In the genomic region with DNA sequence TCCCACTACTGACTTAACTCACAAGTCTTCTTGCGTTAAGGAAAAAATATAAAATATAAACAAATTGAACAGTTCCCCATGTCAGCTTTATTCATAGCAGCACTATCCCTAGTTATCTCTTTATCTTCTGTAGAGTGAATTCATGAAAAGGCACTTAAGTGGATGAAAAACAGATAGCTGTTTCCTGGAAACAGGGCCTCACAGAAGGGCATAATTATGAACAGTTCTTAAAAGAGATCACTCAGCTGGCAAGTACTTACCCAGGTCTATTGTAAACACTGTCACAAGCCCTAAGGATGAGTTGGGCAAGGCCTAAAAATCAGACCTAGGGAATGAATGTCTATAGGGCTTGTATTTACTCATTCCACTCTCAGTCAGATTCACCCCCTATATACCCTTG, we compare ENCODE assay signal across 2 cellular contexts.
TF ChIP-seq lines count a peak whose summit lies in the region.

No MANE protein-coding gene starts in this region.

TF ChIP-seq in HEK293, 187 proteins besides CTCF, POLR2A, EP300 and RAD21:
- TF ChIP-seq SP7 (tag by site-specific recombination; IDR thresholded peaks at IDR 0.05), result peak; percentile 87
- TF ChIP-seq TCF7L2 (IDR thresholded peaks at IDR 0.05; ENCODE audit: borderline replicate concordance, low read depth, low read length), result 0 out of 2 replicates have a peak, but pooled peaks have one; percentile 31
- TF ChIP-seq, protein P1, sequence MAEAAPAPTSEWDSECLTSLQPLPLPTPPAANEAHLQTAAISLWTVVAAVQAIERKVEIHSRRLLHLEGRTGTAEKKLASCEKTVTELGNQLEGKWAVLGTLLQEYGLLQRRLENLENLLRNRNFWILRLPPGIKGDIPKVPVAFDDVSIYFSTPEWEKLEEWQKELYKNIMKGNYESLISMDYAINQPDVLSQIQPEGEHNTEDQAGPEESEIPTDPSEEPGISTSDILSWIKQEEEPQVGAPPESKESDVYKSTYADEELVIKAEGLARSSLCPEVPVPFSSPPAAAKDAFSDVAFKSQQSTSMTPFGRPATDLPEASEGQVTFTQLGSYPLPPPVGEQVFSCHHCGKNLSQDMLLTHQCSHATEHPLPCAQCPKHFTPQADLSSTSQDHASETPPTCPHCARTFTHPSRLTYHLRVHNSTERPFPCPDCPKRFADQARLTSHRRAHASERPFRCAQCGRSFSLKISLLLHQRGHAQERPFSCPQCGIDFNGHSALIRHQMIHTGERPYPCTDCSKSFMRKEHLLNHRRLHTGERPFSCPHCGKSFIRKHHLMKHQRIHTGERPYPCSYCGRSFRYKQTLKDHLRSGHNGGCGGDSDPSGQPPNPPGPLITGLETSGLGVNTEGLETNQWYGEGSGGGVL (tag by site-specific recombination; IDR thresholded peaks at IDR 0.05), result no peak
- TF ChIP-seq, protein P2, sequence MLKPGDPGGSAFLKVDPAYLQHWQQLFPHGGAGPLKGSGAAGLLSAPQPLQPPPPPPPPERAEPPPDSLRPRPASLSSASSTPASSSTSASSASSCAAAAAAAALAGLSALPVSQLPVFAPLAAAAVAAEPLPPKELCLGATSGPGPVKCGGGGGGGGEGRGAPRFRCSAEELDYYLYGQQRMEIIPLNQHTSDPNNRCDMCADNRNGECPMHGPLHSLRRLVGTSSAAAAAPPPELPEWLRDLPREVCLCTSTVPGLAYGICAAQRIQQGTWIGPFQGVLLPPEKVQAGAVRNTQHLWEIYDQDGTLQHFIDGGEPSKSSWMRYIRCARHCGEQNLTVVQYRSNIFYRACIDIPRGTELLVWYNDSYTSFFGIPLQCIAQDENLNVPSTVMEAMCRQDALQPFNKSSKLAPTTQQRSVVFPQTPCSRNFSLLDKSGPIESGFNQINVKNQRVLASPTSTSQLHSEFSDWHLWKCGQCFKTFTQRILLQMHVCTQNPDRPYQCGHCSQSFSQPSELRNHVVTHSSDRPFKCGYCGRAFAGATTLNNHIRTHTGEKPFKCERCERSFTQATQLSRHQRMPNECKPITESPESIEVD (tag by site-specific recombination; IDR thresholded peaks at IDR 0.05), result peak; percentile 64
- no peak for TF ChIP-seq ZNF223 (tag by site-specific recombination; IDR thresholded peaks at IDR 0.05)
- TF ChIP-seq ZNF114 (tag by site-specific recombination; IDR thresholded peaks at IDR 0.05), result no peak
- TF ChIP-seq FEZF1 (tag by site-specific recombination; IDR thresholded peaks at IDR 0.05), result peak; percentile 45
- no peak for TF ChIP-seq ZIC2 (tag by site-specific recombination; IDR thresholded peaks at IDR 0.05)
- 0 out of 2 replicates have a peak, but pooled peaks have one; percentile 15 for TF ChIP-seq IKZF3 (tag by site-specific recombination; IDR thresholded peaks at IDR 0.05)

TF ChIP-seq in GM12878, 131 proteins besides CTCF, POLR2A, EP300 and RAD21:
- TF ChIP-seq CBFB (IDR thresholded peaks at IDR 0.05; ENCODE audit: low read depth) (no peak), TBL1XR1 (IDR thresholded peaks at IDR 0.05; ENCODE audit: low read depth, low read length) (no peak), SIX5 (IDR thresholded peaks at IDR 0.05; ENCODE audit: low read depth, low read length, severe bottlenecking) (no peak), STAT1 (conservative IDR thresholded peaks at IDR 0.05) (no peak), NR2F1 (conservative IDR thresholded peaks at IDR 0.05) (no peak), EZH2 (IDR thresholded peaks at IDR 0.05; ENCODE audit: borderline replicate concordance, control insufficient read depth, low read depth, low read length) (no peak), GATAD2B (conservative IDR thresholded peaks at IDR 0.05; ENCODE audit: low read depth) (no peak), SPI1 (IDR thresholded peaks at IDR 0.05; ENCODE audit: borderline replicate concordance, insufficient read depth, low read depth, low read length) (no peak), RCOR1 (conservative IDR thresholded peaks at IDR 0.05; ENCODE audit: low read depth, low read length) (no peak), PML (IDR thresholded peaks at IDR 0.05; ENCODE audit: low read length) (no peak), TCF12 (IDR thresholded peaks at IDR 0.05; ENCODE audit: low read depth, low read length) (no peak), CHD4 (IDR thresholded peaks at IDR 0.05) (no peak), KDM1A (IDR thresholded peaks at IDR 0.05; ENCODE audit: borderline replicate concordance) (no peak)
- TF ChIP-seq, protein P3, sequence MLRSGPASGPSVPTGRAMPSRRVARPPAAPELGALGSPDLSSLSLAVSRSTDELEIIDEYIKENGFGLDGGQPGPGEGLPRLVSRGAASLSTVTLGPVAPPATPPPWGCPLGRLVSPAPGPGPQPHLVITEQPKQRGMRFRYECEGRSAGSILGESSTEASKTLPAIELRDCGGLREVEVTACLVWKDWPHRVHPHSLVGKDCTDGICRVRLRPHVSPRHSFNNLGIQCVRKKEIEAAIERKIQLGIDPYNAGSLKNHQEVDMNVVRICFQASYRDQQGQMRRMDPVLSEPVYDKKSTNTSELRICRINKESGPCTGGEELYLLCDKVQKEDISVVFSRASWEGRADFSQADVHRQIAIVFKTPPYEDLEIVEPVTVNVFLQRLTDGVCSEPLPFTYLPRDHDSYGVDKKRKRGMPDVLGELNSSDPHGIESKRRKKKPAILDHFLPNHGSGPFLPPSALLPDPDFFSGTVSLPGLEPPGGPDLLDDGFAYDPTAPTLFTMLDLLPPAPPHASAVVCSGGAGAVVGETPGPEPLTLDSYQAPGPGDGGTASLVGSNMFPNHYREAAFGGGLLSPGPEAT (IDR thresholded peaks at IDR 0.05; ENCODE audit: low read depth), result no peak
- TF ChIP-seq, protein P4, sequence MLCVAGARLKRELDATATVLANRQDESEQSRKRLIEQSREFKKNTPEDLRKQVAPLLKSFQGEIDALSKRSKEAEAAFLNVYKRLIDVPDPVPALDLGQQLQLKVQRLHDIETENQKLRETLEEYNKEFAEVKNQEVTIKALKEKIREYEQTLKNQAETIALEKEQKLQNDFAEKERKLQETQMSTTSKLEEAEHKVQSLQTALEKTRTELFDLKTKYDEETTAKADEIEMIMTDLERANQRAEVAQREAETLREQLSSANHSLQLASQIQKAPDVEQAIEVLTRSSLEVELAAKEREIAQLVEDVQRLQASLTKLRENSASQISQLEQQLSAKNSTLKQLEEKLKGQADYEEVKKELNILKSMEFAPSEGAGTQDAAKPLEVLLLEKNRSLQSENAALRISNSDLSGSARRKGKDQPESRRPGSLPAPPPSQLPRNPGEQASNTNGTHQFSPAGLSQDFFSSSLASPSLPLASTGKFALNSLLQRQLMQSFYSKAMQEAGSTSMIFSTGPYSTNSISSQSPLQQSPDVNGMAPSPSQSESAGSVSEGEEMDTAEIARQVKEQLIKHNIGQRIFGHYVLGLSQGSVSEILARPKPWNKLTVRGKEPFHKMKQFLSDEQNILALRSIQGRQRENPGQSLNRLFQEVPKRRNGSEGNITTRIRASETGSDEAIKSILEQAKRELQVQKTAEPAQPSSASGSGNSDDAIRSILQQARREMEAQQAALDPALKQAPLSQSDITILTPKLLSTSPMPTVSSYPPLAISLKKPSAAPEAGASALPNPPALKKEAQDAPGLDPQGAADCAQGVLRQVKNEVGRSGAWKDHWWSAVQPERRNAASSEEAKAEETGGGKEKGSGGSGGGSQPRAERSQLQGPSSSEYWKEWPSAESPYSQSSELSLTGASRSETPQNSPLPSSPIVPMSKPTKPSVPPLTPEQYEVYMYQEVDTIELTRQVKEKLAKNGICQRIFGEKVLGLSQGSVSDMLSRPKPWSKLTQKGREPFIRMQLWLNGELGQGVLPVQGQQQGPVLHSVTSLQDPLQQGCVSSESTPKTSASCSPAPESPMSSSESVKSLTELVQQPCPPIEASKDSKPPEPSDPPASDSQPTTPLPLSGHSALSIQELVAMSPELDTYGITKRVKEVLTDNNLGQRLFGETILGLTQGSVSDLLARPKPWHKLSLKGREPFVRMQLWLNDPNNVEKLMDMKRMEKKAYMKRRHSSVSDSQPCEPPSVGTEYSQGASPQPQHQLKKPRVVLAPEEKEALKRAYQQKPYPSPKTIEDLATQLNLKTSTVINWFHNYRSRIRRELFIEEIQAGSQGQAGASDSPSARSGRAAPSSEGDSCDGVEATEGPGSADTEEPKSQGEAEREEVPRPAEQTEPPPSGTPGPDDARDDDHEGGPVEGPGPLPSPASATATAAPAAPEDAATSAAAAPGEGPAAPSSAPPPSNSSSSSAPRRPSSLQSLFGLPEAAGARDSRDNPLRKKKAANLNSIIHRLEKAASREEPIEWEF (IDR thresholded peaks at IDR 0.05; ENCODE audit: insufficient replicate concordance, low read depth, low read length), result no peak
- TF ChIP-seq, protein P5, sequence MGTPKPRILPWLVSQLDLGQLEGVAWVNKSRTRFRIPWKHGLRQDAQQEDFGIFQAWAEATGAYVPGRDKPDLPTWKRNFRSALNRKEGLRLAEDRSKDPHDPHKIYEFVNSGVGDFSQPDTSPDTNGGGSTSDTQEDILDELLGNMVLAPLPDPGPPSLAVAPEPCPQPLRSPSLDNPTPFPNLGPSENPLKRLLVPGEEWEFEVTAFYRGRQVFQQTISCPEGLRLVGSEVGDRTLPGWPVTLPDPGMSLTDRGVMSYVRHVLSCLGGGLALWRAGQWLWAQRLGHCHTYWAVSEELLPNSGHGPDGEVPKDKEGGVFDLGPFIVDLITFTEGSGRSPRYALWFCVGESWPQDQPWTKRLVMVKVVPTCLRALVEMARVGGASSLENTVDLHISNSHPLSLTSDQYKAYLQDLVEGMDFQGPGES (IDR thresholded peaks at IDR 0.05), result no peak
- TF ChIP-seq, protein P6, sequence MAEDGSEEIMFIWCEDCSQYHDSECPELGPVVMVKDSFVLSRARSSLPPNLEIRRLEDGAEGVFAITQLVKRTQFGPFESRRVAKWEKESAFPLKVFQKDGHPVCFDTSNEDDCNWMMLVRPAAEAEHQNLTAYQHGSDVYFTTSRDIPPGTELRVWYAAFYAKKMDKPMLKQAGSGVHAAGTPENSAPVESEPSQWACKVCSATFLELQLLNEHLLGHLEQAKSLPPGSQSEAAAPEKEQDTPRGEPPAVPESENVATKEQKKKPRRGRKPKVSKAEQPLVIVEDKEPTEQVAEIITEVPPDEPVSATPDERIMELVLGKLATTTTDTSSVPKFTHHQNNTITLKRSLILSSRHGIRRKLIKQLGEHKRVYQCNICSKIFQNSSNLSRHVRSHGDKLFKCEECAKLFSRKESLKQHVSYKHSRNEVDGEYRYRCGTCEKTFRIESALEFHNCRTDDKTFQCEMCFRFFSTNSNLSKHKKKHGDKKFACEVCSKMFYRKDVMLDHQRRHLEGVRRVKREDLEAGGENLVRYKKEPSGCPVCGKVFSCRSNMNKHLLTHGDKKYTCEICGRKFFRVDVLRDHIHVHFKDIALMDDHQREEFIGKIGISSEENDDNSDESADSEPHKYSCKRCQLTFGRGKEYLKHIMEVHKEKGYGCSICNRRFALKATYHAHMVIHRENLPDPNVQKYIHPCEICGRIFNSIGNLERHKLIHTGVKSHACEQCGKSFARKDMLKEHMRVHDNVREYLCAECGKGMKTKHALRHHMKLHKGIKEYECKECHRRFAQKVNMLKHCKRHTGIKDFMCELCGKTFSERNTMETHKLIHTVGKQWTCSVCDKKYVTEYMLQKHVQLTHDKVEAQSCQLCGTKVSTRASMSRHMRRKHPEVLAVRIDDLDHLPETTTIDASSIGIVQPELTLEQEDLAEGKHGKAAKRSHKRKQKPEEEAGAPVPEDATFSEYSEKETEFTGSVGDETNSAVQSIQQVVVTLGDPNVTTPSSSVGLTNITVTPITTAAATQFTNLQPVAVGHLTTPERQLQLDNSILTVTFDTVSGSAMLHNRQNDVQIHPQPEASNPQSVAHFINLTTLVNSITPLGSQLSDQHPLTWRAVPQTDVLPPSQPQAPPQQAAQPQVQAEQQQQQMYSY (CRISPR knock-in tag; IDR thresholded peaks at IDR 0.05), result no peak
- TF ChIP-seq, protein P7, sequence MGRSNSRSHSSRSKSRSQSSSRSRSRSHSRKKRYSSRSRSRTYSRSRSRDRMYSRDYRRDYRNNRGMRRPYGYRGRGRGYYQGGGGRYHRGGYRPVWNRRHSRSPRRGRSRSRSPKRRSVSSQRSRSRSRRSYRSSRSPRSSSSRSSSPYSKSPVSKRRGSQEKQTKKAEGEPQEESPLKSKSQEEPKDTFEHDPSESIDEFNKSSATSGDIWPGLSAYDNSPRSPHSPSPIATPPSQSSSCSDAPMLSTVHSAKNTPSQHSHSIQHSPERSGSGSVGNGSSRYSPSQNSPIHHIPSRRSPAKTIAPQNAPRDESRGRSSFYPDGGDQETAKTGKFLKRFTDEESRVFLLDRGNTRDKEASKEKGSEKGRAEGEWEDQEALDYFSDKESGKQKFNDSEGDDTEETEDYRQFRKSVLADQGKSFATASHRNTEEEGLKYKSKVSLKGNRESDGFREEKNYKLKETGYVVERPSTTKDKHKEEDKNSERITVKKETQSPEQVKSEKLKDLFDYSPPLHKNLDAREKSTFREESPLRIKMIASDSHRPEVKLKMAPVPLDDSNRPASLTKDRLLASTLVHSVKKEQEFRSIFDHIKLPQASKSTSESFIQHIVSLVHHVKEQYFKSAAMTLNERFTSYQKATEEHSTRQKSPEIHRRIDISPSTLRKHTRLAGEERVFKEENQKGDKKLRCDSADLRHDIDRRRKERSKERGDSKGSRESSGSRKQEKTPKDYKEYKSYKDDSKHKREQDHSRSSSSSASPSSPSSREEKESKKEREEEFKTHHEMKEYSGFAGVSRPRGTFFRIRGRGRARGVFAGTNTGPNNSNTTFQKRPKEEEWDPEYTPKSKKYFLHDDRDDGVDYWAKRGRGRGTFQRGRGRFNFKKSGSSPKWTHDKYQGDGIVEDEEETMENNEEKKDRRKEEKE (IDR thresholded peaks at IDR 0.05), result no peak
- TF ChIP-seq, protein P8, sequence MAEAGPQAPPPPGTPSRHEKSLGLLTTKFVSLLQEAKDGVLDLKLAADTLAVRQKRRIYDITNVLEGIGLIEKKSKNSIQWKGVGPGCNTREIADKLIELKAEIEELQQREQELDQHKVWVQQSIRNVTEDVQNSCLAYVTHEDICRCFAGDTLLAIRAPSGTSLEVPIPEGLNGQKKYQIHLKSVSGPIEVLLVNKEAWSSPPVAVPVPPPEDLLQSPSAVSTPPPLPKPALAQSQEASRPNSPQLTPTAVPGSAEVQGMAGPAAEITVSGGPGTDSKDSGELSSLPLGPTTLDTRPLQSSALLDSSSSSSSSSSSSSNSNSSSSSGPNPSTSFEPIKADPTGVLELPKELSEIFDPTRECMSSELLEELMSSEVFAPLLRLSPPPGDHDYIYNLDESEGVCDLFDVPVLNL (IDR thresholded peaks at IDR 0.05; ENCODE audit: low read depth, low read length), result no peak
